ENCODE assay signal across 8 cellular contexts in the genomic region with DNA sequence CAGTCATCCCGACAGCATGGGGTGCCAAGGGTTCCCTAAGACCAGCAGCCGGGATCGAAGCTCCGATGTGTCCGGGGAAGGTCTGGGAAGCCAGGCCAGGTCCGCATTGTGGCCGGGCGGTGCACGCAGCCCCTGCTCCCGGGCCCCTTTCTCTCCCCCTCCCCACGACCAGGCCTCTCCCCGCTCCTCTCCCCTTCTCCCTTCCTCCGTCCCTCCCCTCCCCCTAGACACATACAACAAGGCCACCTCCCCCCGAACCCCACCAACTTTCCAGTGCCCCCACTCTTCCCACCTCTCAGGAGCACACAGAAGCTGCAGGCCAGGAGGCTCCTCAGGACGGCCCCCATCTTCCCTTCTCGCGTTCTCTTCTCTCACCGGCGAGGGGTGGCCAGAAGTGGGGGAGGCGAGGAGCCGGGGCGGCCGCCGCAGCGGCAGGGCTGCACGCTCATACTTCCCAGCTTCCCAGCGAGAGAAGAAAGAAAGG. TPM values are rescaled to one million over a fixed set of nuclear protein-coding genes. Genes with fewer than 3 reads are reported as not detected.
DNase-seq lines count a peak whose midpoint lies in the region; TF ChIP-seq lines count a peak whose summit lies in the region.

No MANE protein-coding gene starts in this region.

- H3K4me3 ChIP-seq in GM12865 (ENCODE audit: low read depth, low read length) = peak overlapping the region; percentile 63
- H3K4me3 ChIP-seq in dorsolateral prefrontal cortex = peak overlapping the region; percentile 56 to 98 (median 84)
- H3K4me3 ChIP-seq in mononuclear cell (ENCODE audit: low read length) = peak overlapping the region; percentile 51

- DNase-seq in GM12865 (ENCODE audit: low read depth) = no peak
- DNase-seq in NCI-H526 (lab: John Stamatoyannopoulos, UW) = peak; percentile 60 to 74
- DNase-seq in dorsolateral prefrontal cortex = peak in 3 of 10 donors; percentile 11 to 50 (median 27)
- DNase-seq in activated gamma-delta T cell (lab: John Stamatoyannopoulos, UW) = no peak
- DNase-seq in KG1 (lab: John Stamatoyannopoulos, UW) = no peak
- DNase-seq in stimulated activated CD4-positive, alpha-beta T cell treated with anti-CD3 and anti-CD28 coated beads, Interleukin-15, amount 100 ng/mL, for 24 hours = no peak
- no peak for DNase-seq in NCI-H524 treated with DMSO at 0.1 percent for 48 hours (lab: John Stamatoyannopoulos, UW)

- TF ChIP-seq CTCF in GM12865 (IDR thresholded peaks at IDR 0.05; ENCODE audit: insufficient read depth, low read depth, low read length, missing control alignments) (no peak), dorsolateral prefrontal cortex (IDR thresholded peaks at IDR 0.05 in 54 of 56, conservative IDR thresholded peaks at IDR 0.05 in 2 of 56; ENCODE audit: low read depth in 1 of 56, partially characterized antibody in 56 of 56) (no peak)

- H3K4me1 ChIP-seq in mononuclear cell (ENCODE audit: insufficient read depth, low read length) = peaks cover 19% of the 10 kb centered on the region

- intact Hi-C loops in dorsolateral prefrontal cortex (cut with DNase I) = loop anchor here (5.0 to 10.0 kb wide), 6 partner anchors 61 to 468 kb away; partner anchors contain the start of gene DUSP16 (in 1 of the 2)

- no peaks in the 10 kb centered on the region for H3K9me3 ChIP-seq in mononuclear cell (ENCODE audit: low read depth, low read length)

- peak overlapping the region; percentile 75 to 99 (median 96) for H3K27ac ChIP-seq in dorsolateral prefrontal cortex

- H3K27me3 ChIP-seq in dorsolateral prefrontal cortex = no peaks in the 10 kb centered on the region
- H3K27me3 ChIP-seq in mononuclear cell (ENCODE audit: insufficient read depth, low read length) = peaks cover 44% of the 10 kb centered on the region

RNA-seq across cellular contexts. Expression of gene LRP6, which starts 0.4 kb away (rescaled TPM):
- total RNA-seq in dorsolateral prefrontal cortex = 10 to 100 TPM; 25.9 to 64.7 (median 42.9) TPM
- 4.9 TPM for total RNA-seq in mononuclear cell

Comparison
In these comparisons a context has a peak if more than half of its experiments do, and no peak if none do; other contexts are left out.
1. DNase-seq: peak in NCI-H526 (2 of 2); none in GM12865 (single experiment), activated gamma-delta T cell (single experiment), KG1 (single experiment), stimulated activated CD4-positive, alpha-beta T cell treated with anti-CD3 and anti-CD28 coated beads, Interleukin-15, amount 100 ng/mL, for 24 hours (single experiment) and NCI-H524 treated with DMSO at 0.1 percent for 48 hours (single experiment).
2. Peak in every context shown above with its lines, with median percentiles within 50 percentile points of each other: H3K4me3 ChIP-seq.